Comparison of ENCODE assay signal across 26 cellular contexts in the genomic region with DNA sequence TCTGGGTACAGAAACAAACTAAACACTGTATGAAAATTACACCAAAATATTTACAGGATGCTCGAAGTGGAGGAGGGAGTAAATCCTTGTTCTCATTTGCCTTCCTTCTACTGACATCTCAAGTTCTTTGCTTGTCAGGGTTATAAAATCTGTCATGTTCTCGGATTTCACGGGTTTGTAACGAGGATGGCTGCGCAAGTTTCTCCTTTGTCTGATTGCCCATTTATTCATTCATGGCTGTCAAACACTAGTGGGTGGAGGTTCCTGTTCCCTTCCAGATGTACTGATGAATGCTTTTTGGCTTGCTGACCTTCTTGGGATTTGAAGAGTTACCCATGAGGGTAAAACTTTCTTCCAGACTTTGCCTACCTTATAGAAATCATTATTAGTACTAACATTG.
"Had no signal": no experiment of that assay in that cellular context is flagged by ENCODE, and none has a peak within 500 bp of the region (broad histone marks: within the 10 kb centered on the region; RNA-seq: fewer than 3 reads in every experiment).

No MANE protein-coding gene starts in this region.

- H3K9me3 ChIP-seq: ascending aorta, body of pancreas, Peyer's patch, SJCRH30 had no signal

- H3K36me3 ChIP-seq: ascending aorta, Peyer's patch, SJCRH30 had no signal

- DNase-seq: activated CD4-positive, alpha-beta T cell treated with anti-CD3 and anti-CD28 coated beads for 48 hours; activated CD4-positive, alpha-beta T cell treated with anti-CD3 and anti-CD28 coated beads, Interleukin-2, amount 50 U/mL, for 4 hours; activated CD8-positive, alpha-beta memory T cell treated with anti-CD3 and anti-CD28 coated beads, Interleukin-2, amount 10 ng/mL, durations not matched to agents 7 days and 5 days; activated effector memory CD4-positive, alpha-beta T cell treated with anti-CD3 and anti-CD28 coated beads, Interleukin-2, amount 50 U/mL, for 16 hours; activated naive CD4-positive, alpha-beta T cell treated with Interleukin-2 at 50 U/mL for 16 hours; activated naive CD8-positive, alpha-beta T cell treated with anti-CD3 and anti-CD28 coated beads, Interleukin-2, amount 50 U/mL, for 24 hours; activated T-cell treated with anti-CD3 and anti-CD28 coated beads, Interleukin-2, amount 50 U/mL, for 24 hours; amniotic stem cell; body of pancreas; central memory CD4-positive, alpha-beta T cell; NCI-H1105; NCI-H1436; NCI-H1694 treated with DMSO at 0.1 percent for 48 hours; NCI-H2029 treated with DMSO at 0.1 percent for 48 hours; NCI-H2171; NCI-H2227 treated with DMSO at 0.1 percent for 48 hours; NCI-H446 treated with DMSO at 0.1 percent for 48 hours; NCI-H524 treated with DMSO at 0.1 percent for 48 hours; Peyer's patch; Right ventricle myocardium superior; SJCRH30 had no signal

- H3K27me3 ChIP-seq: ascending aorta, body of pancreas, Peyer's patch, SJCRH30 had no signal

- ATAC-seq: activated CD4-positive, CD25-positive, alpha-beta regulatory T cell treated with anti-CD3 and anti-CD28 coated beads, Interleukin-2, amount 50 U/mL, for 24 hours; activated CD8-positive, alpha-beta memory T cell treated with anti-CD3 and anti-CD28 coated beads, Interleukin-2, amount 10 ng/mL, durations not matched to agents 7 days and 5 days; activated naive CD4-positive, alpha-beta T cell treated with anti-CD3 and anti-CD28 coated beads, Interleukin-2, amount 50 U/mL, for 72 hours; activated naive CD8-positive, alpha-beta T cell treated with anti-CD3 and anti-CD28 coated beads, Interleukin-2, amount 50 U/mL, for 24 hours; body of pancreas had no signal

- H3K4me2 ChIP-seq: KMS-11 had no signal

- H3K9ac ChIP-seq: KMS-11 had no signal

- H3K27ac ChIP-seq: ascending aorta, body of pancreas, KMS-11, Peyer's patch, RWPE1, SJCRH30 had no signal

- H3K4me3 ChIP-seq: ascending aorta, body of pancreas, Peyer's patch, SJCRH30 had no signal
